Comparison of ENCODE assay signal across 11 cellular contexts in genomic region chr17:83202002-83203000, GRCh38.
DNase-seq lines count a peak whose midpoint lies in the region; ATAC-seq, FAIRE-seq and TF ChIP-seq lines count a peak whose summit lies in the region.
"Had no signal": no experiment of that assay in that cellular context is flagged by ENCODE, and none has a peak within 500 bp of the region (broad histone marks: within the 10 kb centered on the region; RNA-seq: fewer than 3 reads in every experiment).

No MANE protein-coding gene starts in this region.

- H3K27ac Mint-ChIP-seq in activated T-helper 2 cell treated with anti-CD3 and anti-CD28 coated beads, Interferon-gamma antibody, Interleukin-2, Interleukin-4, amounts not matched to agents 10 μg/mL and 5 μg/mL and 100 μg/mL, durations not matched to agents 14 hours and 24 hours and 36 hours = peak overlapping the region; percentile 70

- no peaks in the 10 kb centered on the region for H3K36me3 ChIP-seq in kidney (ENCODE audit: control insufficient read depth in 1 of 2, insufficient read depth in 2 of 2, low read length in 2 of 2)

- H3K27me3 Mint-ChIP-seq in activated T-helper 2 cell treated with anti-CD3 and anti-CD28 coated beads, Interferon-gamma antibody, Interleukin-2, Interleukin-4, amounts not matched to agents 10 μg/mL and 5 μg/mL and 100 μg/mL, durations not matched to agents 14 hours and 24 hours and 36 hours (ENCODE audit: low read depth) = no peaks in the 10 kb centered on the region
- H3K27me3 Mint-ChIP-seq: activated naive CD4-positive, alpha-beta T cell treated with anti-CD3 and anti-CD28 coated beads, Interleukin-2, amount 50 U/mL, for 24 hours had no signal

- peaks cover 0 to 25% of the 10 kb centered on the region in 2 donors for H3K4me1 ChIP-seq in kidney (ENCODE audit: control insufficient read depth in 1 of 2, insufficient read depth in 1 of 2, low read depth in 1 of 2, low read length in 2 of 2)

- no peak overlapping the region for H3K9ac ChIP-seq in kidney (ENCODE audit: low read length in 2 of 2)

- no peaks in the 10 kb centered on the region for H3K9me3 Mint-ChIP-seq in activated T-helper 2 cell treated with anti-CD3 and anti-CD28 coated beads, Interferon-gamma antibody, Interleukin-2, Interleukin-4, amounts not matched to agents 10 μg/mL and 5 μg/mL and 100 μg/mL, durations not matched to agents 14 hours and 24 hours and 36 hours
- H3K9me3 Mint-ChIP-seq: activated naive CD4-positive, alpha-beta T cell treated with anti-CD3 and anti-CD28 coated beads, Interleukin-2, amount 50 U/mL, for 24 hours had no signal

- no peak for DNase-seq in HL-60 (ENCODE audit: low read depth in 1 of 2, low spot score in 1 of 2)
- peak; percentile 8 for DNase-seq in activated T-helper 2 cell treated with anti-CD3 and anti-CD28 coated beads, Interferon-gamma antibody, Interleukin-2, Interleukin-4, amounts not matched to agents 10 μg/mL and 5 μg/mL and 100 μg/mL, durations not matched to agents 14 hours and 24 hours and 36 hours (ENCODE audit: low spot score)
- peak; percentile 65 for DNase-seq in kidney
- no peak for DNase-seq in NCI-H187 (lab: John Stamatoyannopoulos, UW)
- DNase-seq in NCI-H510A treated with DMSO at 0.1 percent for 48 hours (lab: John Stamatoyannopoulos, UW) = no peak
- no peak for DNase-seq in activated gamma-delta T cell treated with Interleukin-2 at 50 U/mL for 16 hours
- DNase-seq: mesendoderm; stimulated activated CD4-positive, alpha-beta T cell treated with anti-CD3 and anti-CD28 coated beads, Interleukin-4, amount 100 ng/mL, for 4 hours had no signal

- intact Hi-C loops in activated T-helper 2 cell treated with anti-CD3 and anti-CD28 coated beads, Interferon-gamma antibody, Interleukin-2, Interleukin-4, amounts not matched to agents 10 μg/mL and 5 μg/mL and 100 μg/mL, durations not matched to agents 14 hours and 24 hours and 36 hours (cut with micrococcal nuclease) = no loop called here
- intact Hi-C loops in kidney (cut with DNase I) = no loop called here

- TF ChIP-seq CTCF in HL-60 (IDR thresholded peaks at IDR 0.05; ENCODE audit: insufficient read depth, low read length) (no peak), kidney (IDR thresholded peaks at IDR 0.05; ENCODE audit: borderline replicate concordance, extremely low read depth, insufficient read depth) (no peak)

- peaks cover 55% of the 10 kb centered on the region for H3K4me1 Mint-ChIP-seq in activated T-helper 2 cell treated with anti-CD3 and anti-CD28 coated beads, Interferon-gamma antibody, Interleukin-2, Interleukin-4, amounts not matched to agents 10 μg/mL and 5 μg/mL and 100 μg/mL, durations not matched to agents 14 hours and 24 hours and 36 hours (ENCODE audit: low read depth)

- no peak for ATAC-seq in HG03565 (IDR thresholded peaks at IDR 0.05; ENCODE audit: unreplicated experiment)

- no peak overlapping the region for H3K4me3 Mint-ChIP-seq in activated T-helper 2 cell treated with anti-CD3 and anti-CD28 coated beads, Interferon-gamma antibody, Interleukin-2, Interleukin-4, amounts not matched to agents 10 μg/mL and 5 μg/mL and 100 μg/mL, durations not matched to agents 14 hours and 24 hours and 36 hours (ENCODE audit: low read depth)
- H3K4me3 Mint-ChIP-seq: activated naive CD4-positive, alpha-beta T cell treated with anti-CD3 and anti-CD28 coated beads, Interleukin-2, amount 50 U/mL, for 24 hours had no signal

- H3K9me3 ChIP-seq in kidney (ENCODE audit: control insufficient read depth in 1 of 2, low read length in 2 of 2) = no peaks in the 10 kb centered on the region

- FAIRE-seq in kidney (lab: Jason Lieb, UNC) = no peak

- no peak overlapping the region for H3K4me3 ChIP-seq in HL-60 (replicated peaks; ENCODE audit: insufficient read depth, low read length)
- H3K4me3 ChIP-seq in kidney (ENCODE audit: low read length in 2 of 2) = no peak overlapping the region
- no peak overlapping the region for H3K4me3 ChIP-seq in skin epidermis

- H3K27me3 ChIP-seq in HL-60 (ENCODE audit: insufficient read depth, poor library complexity, severe bottlenecking) = no peaks in the 10 kb centered on the region

- H3K36me3 Mint-ChIP-seq in activated T-helper 2 cell treated with anti-CD3 and anti-CD28 coated beads, Interferon-gamma antibody, Interleukin-2, Interleukin-4, amounts not matched to agents 10 μg/mL and 5 μg/mL and 100 μg/mL, durations not matched to agents 14 hours and 24 hours and 36 hours (ENCODE audit: low read depth) = no peaks in the 10 kb centered on the region
- H3K36me3 Mint-ChIP-seq: activated naive CD4-positive, alpha-beta T cell treated with anti-CD3 and anti-CD28 coated beads, Interleukin-2, amount 50 U/mL, for 24 hours had no signal

- peak overlapping the region; percentile 54 for H3K27ac ChIP-seq in HL-60 (replicated peaks)
- H3K27ac ChIP-seq in kidney (ENCODE audit: low read depth in 2 of 2, low read length in 2 of 2) = no peak overlapping the region
- H3K27ac ChIP-seq in skin epidermis = peak overlapping the region in 20 of 21 experiments; percentile 15 to 97 (median 79)

Comparison
In these comparisons a context has a peak if more than half of its experiments do, and no peak if none do; other contexts are left out.
1. DNase-seq: peak in activated T-helper 2 cell treated with anti-CD3 and anti-CD28 coated beads, Interferon-gamma antibody, Interleukin-2, Interleukin-4, amounts not matched to agents 10 μg/mL and 5 μg/mL and 100 μg/mL, durations not matched to agents 14 hours and 24 hours and 36 hours (single experiment) and kidney (single experiment); none in HL-60 (0 of 2), NCI-H187 (0 of 2), NCI-H510A treated with DMSO at 0.1 percent for 48 hours (single experiment) and activated gamma-delta T cell treated with Interleukin-2 at 50 U/mL for 16 hours (single experiment).
2. H3K27ac ChIP-seq: peak in HL-60 (single experiment) and skin epidermis (20 of 21); none in kidney (0 of 2).